25 cellular contexts compared by ENCODE assay signal in genomic region chr6:54115966-54116365, GRCh38. TPM values are rescaled to one million over a fixed set of nuclear protein-coding genes. Genes with fewer than 3 reads are reported as not detected.
DNase-seq lines count a peak whose midpoint lies in the region; ATAC-seq and TF ChIP-seq lines count a peak whose summit lies in the region.
"Had no signal": no experiment of that assay in that cellular context is flagged by ENCODE, and none has a peak within 500 bp of the region (broad histone marks: within the 10 kb centered on the region; RNA-seq: fewer than 3 reads in every experiment).

No MANE protein-coding gene starts in this region.

- H3K23ac ChIP-seq in neuronal stem cell (ENCODE audit: low read depth, low read length, poor library complexity) = no peak overlapping the region

- H3K27me3 ChIP-seq in mammary epithelial cell (ENCODE audit: insufficient read depth, low read length) = no peaks in the 10 kb centered on the region
- no peaks in the 10 kb centered on the region for H3K27me3 ChIP-seq in heart left ventricle
- H3K27me3 ChIP-seq in neuronal stem cell (ENCODE audit: control insufficient read depth in 3 of 3, insufficient read depth in 3 of 3, low read depth in 1 of 3, low read length in 3 of 3) = no peaks in the 10 kb centered on the region
- H3K27me3 ChIP-seq: BLaER1 treated with 17β-estradiol and CSF1 and Interleukin-3, amounts not matched to agents 10 nM and 100 nM; MG63 had no signal

- H3K4me2 ChIP-seq in mammary epithelial cell (ENCODE audit: insufficient read depth, low read depth, low read length) (no peak overlapping the region), neuronal stem cell (ENCODE audit: insufficient read depth, low read length, poor library complexity, severe bottlenecking) (no peak overlapping the region)
- H3K4me2 ChIP-seq: BLaER1 treated with 17β-estradiol and CSF1 and Interleukin-3, amounts not matched to agents 10 nM and 100 nM had no signal

- no peak overlapping the region for H3K4me3 Mint-ChIP-seq in activated T-cell treated with anti-CD3 and anti-CD28 coated beads, Interleukin-2, amount 50 U/mL, for 72 hours
- H3K4me3 Mint-ChIP-seq in stimulated activated naive CD8-positive, alpha-beta T cell treated with anti-CD3 and anti-CD28 coated beads, Interleukin-15, amount 100 ng/mL, for 72 hours = no peak overlapping the region
- H3K4me3 Mint-ChIP-seq: CD4-positive, alpha-beta memory T cell had no signal

- no peak overlapping the region for H2BK15ac ChIP-seq in neuronal stem cell (ENCODE audit: low read length)

- dilution Hi-C loops in mammary epithelial cell (cut with HindIII; ENCODE audit: low sequenced_read_pairs) = no loop called here

- no peak for ATAC-seq in activated T-cell treated with anti-CD3 and anti-CD28 coated beads, Interleukin-2, amount 50 U/mL, for 72 hours (replicated peaks in 1 of 2)
- peak in 3 of 4 donors; percentile 45 to 57 (median 54) for ATAC-seq in heart left ventricle
- ATAC-seq in stimulated activated naive CD8-positive, alpha-beta T cell treated with anti-CD3 and anti-CD28 coated beads, Interleukin-15, amount 100 ng/mL, for 72 hours = no peak
- ATAC-seq: GM12878, HCT116 had no signal

- H2AFZ ChIP-seq in mammary epithelial cell (ENCODE audit: low read depth, low read length) (peak overlapping the region; percentile 90), neuronal stem cell (ENCODE audit: low read length) (peak overlapping the region; percentile 19)
- H2AFZ ChIP-seq: GM23248 had no signal

- no peak overlapping the region for H2AK5ac ChIP-seq in neuronal stem cell (ENCODE audit: low read depth, low read length)

- H3K14ac ChIP-seq in neuronal stem cell (ENCODE audit: low read length) = no peak overlapping the region

- H3K27me3 Mint-ChIP-seq in activated T-cell treated with anti-CD3 and anti-CD28 coated beads, Interleukin-2, amount 50 U/mL, for 72 hours (ENCODE audit: low read depth) = no peaks in the 10 kb centered on the region
- H3K27me3 Mint-ChIP-seq in stimulated activated naive CD8-positive, alpha-beta T cell treated with anti-CD3 and anti-CD28 coated beads, Interleukin-15, amount 100 ng/mL, for 72 hours = no peaks in the 10 kb centered on the region

- no peak overlapping the region for H2BK120ac ChIP-seq in neuronal stem cell (ENCODE audit: low read depth, low read length)

- in situ Hi-C loops in mammary epithelial cell (cut with MboI; ENCODE audit: low sequenced_read_pairs in 2 of 2) = no loop called here

- TF ChIP-seq POLR2A in heart left ventricle (IDR thresholded peaks at IDR 0.05) (no peak), erythroblast (IDR thresholded peaks at IDR 0.05; ENCODE audit: low read length) (no peak)

- CTCF ChIA-PET in mammary epithelial cell (lab: Charles Lee; ENCODE audit: low non-redundant PET) = no interaction called here

- intact Hi-C loops in mammary epithelial cell (cut with micrococcal nuclease) = no loop called here
- intact Hi-C loops in heart left ventricle (cut with DNase I) = no loop called here

- no peak overlapping the region for H4K91ac ChIP-seq in neuronal stem cell (ENCODE audit: low read depth, low read length, poor library complexity)

- TF ChIP-seq CTCF in mammary epithelial cell (conservative IDR thresholded peaks at IDR 0.05 in 1 of 2, IDR thresholded peaks at IDR 0.05 in 1 of 2; ENCODE audit: extremely low read depth in 1 of 2, insufficient read depth in 1 of 2, low read depth in 1 of 2, low read length in 2 of 2) (no peak), heart left ventricle (IDR thresholded peaks at IDR 0.05) (no peak)

- DNase-seq in activated T-cell treated with anti-CD3 and anti-CD28 coated beads, Interleukin-2, amount 50 U/mL, for 72 hours = no peak
- DNase-seq in activated T-cell treated with anti-CD3 and anti-CD28 coated beads for 4 hours (no peak), mammary epithelial cell (peak; percentile 11), heart left ventricle (no peak), neuronal stem cell (ENCODE audit: low spot score) (no peak), erythroblast (lab: John Stamatoyannopoulos, UW) (no peak), H4 (ENCODE audit: low spot score) (no peak)
- no peak for DNase-seq in stimulated activated naive CD8-positive, alpha-beta T cell treated with anti-CD3 and anti-CD28 coated beads, Interleukin-15, amount 100 ng/mL, for 72 hours
- DNase-seq: Caco-2; CD4-positive, alpha-beta memory T cell; DMS 273 treated with DMSO at 0.1 percent for 48 hours; DMS79 treated with DMSO at 0.1 percent for 48 hours; GM23248; Kasumi-1; MG63; NCI-H1417; NCI-H187; NCI-H446; NCI-H526 treated with DMSO at 0.1 percent for 48 hours; OCI-M1; SHP77 had no signal

- H3K36me3 ChIP-seq in mammary epithelial cell (ENCODE audit: insufficient read depth, low read length) (no peaks in the 10 kb centered on the region), heart left ventricle (no peaks in the 10 kb centered on the region), neuronal stem cell (replicated peaks in 1 of 2; ENCODE audit: control insufficient read depth in 2 of 2, insufficient read depth in 2 of 2, low read length in 2 of 2) (no peaks in the 10 kb centered on the region)
- H3K36me3 ChIP-seq: BLaER1 treated with 17β-estradiol and CSF1 and Interleukin-3, amounts not matched to agents 10 nM and 100 nM; MG63 had no signal

- H3K27ac Mint-ChIP-seq in activated T-cell treated with anti-CD3 and anti-CD28 coated beads, Interleukin-2, amount 50 U/mL, for 72 hours = peak overlapping the region; percentile 17
- H3K27ac Mint-ChIP-seq in stimulated activated naive CD8-positive, alpha-beta T cell treated with anti-CD3 and anti-CD28 coated beads, Interleukin-15, amount 100 ng/mL, for 72 hours = no peak overlapping the region
- H3K27ac Mint-ChIP-seq: CD4-positive, alpha-beta memory T cell had no signal

- H3K79me2 ChIP-seq in mammary epithelial cell (ENCODE audit: insufficient read depth, low read length) = no peaks in the 10 kb centered on the region

- H3K4me3 ChIP-seq in mammary epithelial cell (replicated peaks in 1 of 3; ENCODE audit: insufficient read depth in 1 of 3, low read depth in 2 of 3, low read length in 3 of 3) (no peak overlapping the region), heart left ventricle (no peak overlapping the region), neuronal stem cell (ENCODE audit: low read length in 2 of 2) (no peak overlapping the region)
- H3K4me3 ChIP-seq: BLaER1 treated with 17β-estradiol and CSF1 and Interleukin-3, amounts not matched to agents 10 nM and 100 nM; GM12878; GM23248; MG63 had no signal

- H3K9me3 Mint-ChIP-seq in activated T-cell treated with anti-CD3 and anti-CD28 coated beads, Interleukin-2, amount 50 U/mL, for 72 hours = peaks cover 5 to 7% of the 10 kb centered on the region in 2 donors
- H3K9me3 Mint-ChIP-seq in stimulated activated naive CD8-positive, alpha-beta T cell treated with anti-CD3 and anti-CD28 coated beads, Interleukin-15, amount 100 ng/mL, for 72 hours = peaks cover 5 to 13% of the 10 kb centered on the region in 2 donors

- H3K9ac ChIP-seq in mammary epithelial cell (ENCODE audit: insufficient read depth, low read length) = no peak overlapping the region
- H3K9ac ChIP-seq in neuronal stem cell (ENCODE audit: low read depth, low read length, poor library complexity) = no peak overlapping the region
- H3K9ac ChIP-seq: BLaER1 treated with 17β-estradiol and CSF1 and Interleukin-3, amounts not matched to agents 10 nM and 100 nM; GM23248 had no signal

- H2BK12ac ChIP-seq in neuronal stem cell (ENCODE audit: low read length) = no peak overlapping the region

- H3K27ac ChIP-seq in mammary epithelial cell (ENCODE audit: insufficient read depth, low read depth, low read length) = peak overlapping the region; percentile 3
- peak overlapping the region in 1 of 12 donors; percentile 19 for H3K27ac ChIP-seq in heart left ventricle
- no peak overlapping the region for H3K27ac ChIP-seq in neuronal stem cell (replicated peaks; ENCODE audit: low read length)
- H3K27ac ChIP-seq: 22Rv1; BLaER1 treated with 17β-estradiol and CSF1 and Interleukin-3, amounts not matched to agents 10 nM and 100 nM; GM23248 had no signal

- H3K36me3 Mint-ChIP-seq in activated T-cell treated with anti-CD3 and anti-CD28 coated beads, Interleukin-2, amount 50 U/mL, for 72 hours (ENCODE audit: insufficient read depth in 2 of 2) = no peaks in the 10 kb centered on the region
- H3K36me3 Mint-ChIP-seq: CD4-positive, alpha-beta memory T cell had no signal

- no peak overlapping the region for H4K8ac ChIP-seq in neuronal stem cell (ENCODE audit: low read depth, low read length)

- H3K9me3 ChIP-seq in mammary epithelial cell (replicated peaks; ENCODE audit: insufficient read depth, low read length) = peaks cover 6% of the 10 kb centered on the region
- H3K9me3 ChIP-seq in heart left ventricle = no peaks in the 10 kb centered on the region
- no peaks in the 10 kb centered on the region for H3K9me3 ChIP-seq in neuronal stem cell (replicated peaks in 1 of 2; ENCODE audit: control insufficient read depth in 2 of 2, insufficient read depth in 1 of 2, low read depth in 1 of 2, low read length in 2 of 2)
- H3K9me3 ChIP-seq: BLaER1 treated with 17β-estradiol and CSF1 and Interleukin-3, amounts not matched to agents 10 nM and 100 nM; Caco-2; MG63 had no signal

- H3K4me1 ChIP-seq in mammary epithelial cell (ENCODE audit: insufficient read depth, low read length) = peaks cover 10% of the 10 kb centered on the region
- peaks cover under 1 to 53% (median 16%) of the 10 kb centered on the region in 12 donors for H3K4me1 ChIP-seq in heart left ventricle
- H3K4me1 ChIP-seq in neuronal stem cell (ENCODE audit: control insufficient read depth in 2 of 2, insufficient read depth in 1 of 2, low read depth in 1 of 2, low read length in 2 of 2) = no peaks in the 10 kb centered on the region
- H3K4me1 ChIP-seq: BLaER1 treated with 17β-estradiol and CSF1 and Interleukin-3, amounts not matched to agents 10 nM and 100 nM; Caco-2 had no signal

- H3K79me1 ChIP-seq in neuronal stem cell (ENCODE audit: low read depth, low read length) = no peaks in the 10 kb centered on the region

- no peaks in the 10 kb centered on the region for H3K4me1 Mint-ChIP-seq in activated T-cell treated with anti-CD3 and anti-CD28 coated beads, Interleukin-2, amount 50 U/mL, for 72 hours (ENCODE audit: low read depth)
- H3K4me1 Mint-ChIP-seq in stimulated activated naive CD8-positive, alpha-beta T cell treated with anti-CD3 and anti-CD28 coated beads, Interleukin-15, amount 100 ng/mL, for 72 hours = no peaks in the 10 kb centered on the region
- H3K4me1 Mint-ChIP-seq: CD4-positive, alpha-beta memory T cell had no signal

- WGBS in mammary epithelial cell (ENCODE audit: low coverage, missing lambda C conversion rate) = 63% methylated on average over 1 of the region's 1 CpG
- 48 to 58% (median 53%) methylated on average over 1 of the region's 1 CpG for WGBS in heart left ventricle, 4 donors
- no CpG with 5 or more reads among the region's 1 CpG for WGBS in neuronal stem cell (ENCODE audit: extremely low coverage in 2 of 2, insufficient read length in 2 of 2, insufficient replicate concordance in 1 of 2), 2 donors

- H4K20me1 ChIP-seq in mammary epithelial cell (ENCODE audit: insufficient read depth, low read length) = no peaks in the 10 kb centered on the region
- H4K20me1 ChIP-seq: BLaER1 treated with 17β-estradiol and CSF1 and Interleukin-3, amounts not matched to agents 10 nM and 100 nM had no signal

- no peak overlapping the region for H3K4ac ChIP-seq in neuronal stem cell (ENCODE audit: low read length)

- H2BK5ac ChIP-seq in neuronal stem cell (ENCODE audit: low read length) = no peak overlapping the region

- no peak overlapping the region for H3K18ac ChIP-seq in neuronal stem cell (ENCODE audit: low read length)

- BruUV-seq in mammary epithelial cell (replicated peaks; lab: Mats Ljungman, UMichigan) = no TSS peak

RNA-seq across cellular contexts. Expression of gene MLIP, which starts 4.7 kb away (rescaled TPM):
- total RNA-seq in activated T-cell treated with anti-CD3 and anti-CD28 coated beads, Interleukin-2, amount 50 U/mL, for 72 hours = not detected
- total RNA-seq in mammary epithelial cell = under 1 TPM in 1 of 2 donors, not detected in 1; 0.33 TPM
- not detected for polyA plus RNA-seq in mammary epithelial cell
- polyA minus RNA-seq in mammary epithelial cell = not detected
- 100 to 1,000 TPM; 325 to 522 (median 368) TPM for total RNA-seq in heart left ventricle
- 100 to 1,000 TPM; 130 to 210 TPM for polyA plus RNA-seq in heart left ventricle
- polyA plus RNA-seq in neuronal stem cell (2013, experiment 1 of 2) = 0.03 TPM
- polyA plus RNA-seq in neuronal stem cell (2013, experiment 2 of 2) = 0.07 TPM
- total RNA-seq in H4 (2014; rRNA removed; shearing (Covaris generic)) = not detected in 2 replicates
- total RNA-seq: CD4-positive, alpha-beta memory T cell; GM12878; GM23248 had no signal
- polyA plus RNA-seq: CD4-positive, alpha-beta memory T cell; GM12878; GM23248 had no signal

Comparison
In these comparisons a context has a peak if more than half of its experiments do, and no peak if none do; other contexts are left out.
1. ATAC-seq: peak in heart left ventricle (3 of 4); none in activated T-cell treated with anti-CD3 and anti-CD28 coated beads, Interleukin-2, amount 50 U/mL, for 72 hours (0 of 2) and stimulated activated naive CD8-positive, alpha-beta T cell treated with anti-CD3 and anti-CD28 coated beads, Interleukin-15, amount 100 ng/mL, for 72 hours (single experiment).
2. RNA of gene MLIP, which starts 4.7 kb away (total RNA-seq): 325 to 522 TPM in heart left ventricle; 0.33 TPM in mammary epithelial cell, not detected in activated T-cell treated with anti-CD3 and anti-CD28 coated beads, Interleukin-2, amount 50 U/mL, for 72 hours and not detected in H4; every median in the first group is over 100 times any median in the second.